ENCODE assay signal across 11 cellular contexts in genomic region chr2:64727843-64728463, GRCh38.
A peak's percentile ranks its signal among the peaks of the same experiment; 100 is the strongest.
DNase-seq lines count a peak whose midpoint lies in the region; ATAC-seq lines count a peak whose summit lies in the region.
"Had no signal": no experiment of that assay in that cellular context is flagged by ENCODE, and none has a peak within 500 bp of the region (broad histone marks: within the 10 kb centered on the region; RNA-seq: fewer than 3 reads in every experiment).

No MANE protein-coding gene starts in this region.

- no peaks in the 10 kb centered on the region for H3K9me3 Mint-ChIP-seq in T-helper 2 cell treated with Interferon-gamma antibody and Interleukin-4, amounts not matched to agents 5 μg/mL and 100 μg/mL, for 36 hours
- no peaks in the 10 kb centered on the region for H3K9me3 Mint-ChIP-seq in stimulated activated effector memory CD8-positive, alpha-beta T cell treated with anti-CD3 and anti-CD28 coated beads, Interleukin-12 subunit alpha, Interleukin-12 subunit beta, amount 100 ng/mL, for 72 hours

- DNase-seq in T-helper 2 cell treated with Interferon-gamma antibody and Interleukin-4, amounts not matched to agents 5 μg/mL and 100 μg/mL, for 36 hours (ENCODE audit: low spot score) = no peak
- DNase-seq in T-helper 2 cell (no peak), M059J (ENCODE audit: low read depth) (peak; percentile 33), cerebellar cortex (ENCODE audit: low spot score) (peak; percentile 75), ureter (ENCODE audit: low spot score) (no peak), NCI-H128 (lab: John Stamatoyannopoulos, UW; ENCODE audit: unreplicated experiment) (no peak), DMS153 treated with DMSO at 0.1 percent for 48 hours (lab: John Stamatoyannopoulos, UW; ENCODE audit: unreplicated experiment) (no peak)
- no peak for DNase-seq in stimulated activated effector memory CD8-positive, alpha-beta T cell treated with anti-CD3 and anti-CD28 coated beads, Interleukin-12 subunit alpha, Interleukin-12 subunit beta, amount 100 ng/mL, for 72 hours (ENCODE audit: low spot score in 2 of 2)
- DNase-seq: ACHN, hippocampal formation, NCI-H2081 treated with DMSO at 0.1 percent for 48 hours had no signal

- H3K4me1 Mint-ChIP-seq in T-helper 2 cell treated with Interferon-gamma antibody and Interleukin-4, amounts not matched to agents 5 μg/mL and 100 μg/mL, for 36 hours (ENCODE audit: low read depth) = peaks cover 60% of the 10 kb centered on the region
- H3K4me1 Mint-ChIP-seq in stimulated activated effector memory CD8-positive, alpha-beta T cell treated with anti-CD3 and anti-CD28 coated beads, Interleukin-12 subunit alpha, Interleukin-12 subunit beta, amount 100 ng/mL, for 72 hours = peaks cover 44% of the 10 kb centered on the region

- ATAC-seq in stimulated activated effector memory CD8-positive, alpha-beta T cell treated with anti-CD3 and anti-CD28 coated beads, Interleukin-12 subunit alpha, Interleukin-12 subunit beta, amount 100 ng/mL, for 72 hours = no peak

- H3K36me3 Mint-ChIP-seq in T-helper 2 cell treated with Interferon-gamma antibody and Interleukin-4, amounts not matched to agents 5 μg/mL and 100 μg/mL, for 36 hours (ENCODE audit: low read depth) = peaks cover 21% of the 10 kb centered on the region
- no peaks in the 10 kb centered on the region for H3K36me3 Mint-ChIP-seq in stimulated activated effector memory CD8-positive, alpha-beta T cell treated with anti-CD3 and anti-CD28 coated beads, Interleukin-12 subunit alpha, Interleukin-12 subunit beta, amount 100 ng/mL, for 72 hours

- H3K27ac Mint-ChIP-seq in T-helper 2 cell treated with Interferon-gamma antibody and Interleukin-4, amounts not matched to agents 5 μg/mL and 100 μg/mL, for 36 hours = peak overlapping the region; percentile 89
- H3K27ac Mint-ChIP-seq in stimulated activated effector memory CD8-positive, alpha-beta T cell treated with anti-CD3 and anti-CD28 coated beads, Interleukin-12 subunit alpha, Interleukin-12 subunit beta, amount 100 ng/mL, for 72 hours = peak overlapping the region; percentile 77

- H3K4me3 Mint-ChIP-seq in T-helper 2 cell treated with Interferon-gamma antibody and Interleukin-4, amounts not matched to agents 5 μg/mL and 100 μg/mL, for 36 hours = peak overlapping the region; percentile 49
- peak overlapping the region; percentile 61 for H3K4me3 Mint-ChIP-seq in stimulated activated effector memory CD8-positive, alpha-beta T cell treated with anti-CD3 and anti-CD28 coated beads, Interleukin-12 subunit alpha, Interleukin-12 subunit beta, amount 100 ng/mL, for 72 hours

- no peaks in the 10 kb centered on the region for H3K27me3 Mint-ChIP-seq in T-helper 2 cell treated with Interferon-gamma antibody and Interleukin-4, amounts not matched to agents 5 μg/mL and 100 μg/mL, for 36 hours (ENCODE audit: low read depth)

Comparison
In these comparisons a context has a peak if more than half of its experiments do, and no peak if none do; other contexts are left out.
1. DNase-seq: peak in M059J (single experiment) and cerebellar cortex (single experiment); none in T-helper 2 cell treated with Interferon-gamma antibody and Interleukin-4, amounts not matched to agents 5 μg/mL and 100 μg/mL, for 36 hours (single experiment), T-helper 2 cell (0 of 5), stimulated activated effector memory CD8-positive, alpha-beta T cell treated with anti-CD3 and anti-CD28 coated beads, Interleukin-12 subunit alpha, Interleukin-12 subunit beta, amount 100 ng/mL, for 72 hours (0 of 2), ureter (single experiment), NCI-H128 (single experiment) and DMS153 treated with DMSO at 0.1 percent for 48 hours (single experiment).